ENCODE assay signal across 17 cellular contexts in genomic region chr6:150377211-150377781, GRCh38. TPM values are rescaled to one million over a fixed set of nuclear protein-coding genes. Genes with fewer than 3 reads are reported as not detected.
DNase-seq lines count a peak whose midpoint lies in the region; ATAC-seq and TF ChIP-seq lines count a peak whose summit lies in the region.
"Had no signal": no experiment of that assay in that cellular context is flagged by ENCODE, and none has a peak within 500 bp of the region (broad histone marks: within the 10 kb centered on the region; RNA-seq: fewer than 3 reads in every experiment).

No MANE protein-coding gene starts in this region.

- no peak overlapping the region for H4K8ac ChIP-seq in mesendoderm (ENCODE audit: low read depth, low read length)

- DNase-seq in AG08396 (ENCODE audit: low spot score) (peak; percentile 11), MG63 (peak; percentile 15), esophagus muscularis mucosa (ENCODE audit: extremely low spot score) (peak; percentile 83), mesendoderm (peak; percentile 68), mesothelial cell of epicardium (ENCODE audit: low spot score in 2 of 2, unreplicated experiment in 2 of 2) (no peak), NCI-H2107 treated with DMSO at 0.1 percent for 48 hours (lab: John Stamatoyannopoulos, UW; ENCODE audit: unreplicated experiment) (no peak)
- no peak for DNase-seq in activated CD4-positive, alpha-beta T cell treated with anti-CD3 and anti-CD28 coated beads for 1 hour
- DNase-seq: activated T-cell treated with anti-CD3 and anti-CD28 coated beads, Interleukin-2, amount 50 U/mL, for 4 hours; amniotic stem cell; foreskin fibroblast; H9; mammary epithelial cell; NCI-H146; stimulated activated CD4-positive, alpha-beta T cell treated with anti-CD3 and anti-CD28 coated beads, Interleukin-2, amount 100 ng/mL, for 48 hours; stimulated activated naive B cell treated with anti-CD40 and anti-IgM and Interleukin-4, amounts not matched to agents 10 μg/mL and 1 μg/mL and 100 μg/mL, for 72 hours had no signal

- H3K27ac ChIP-seq in esophagus muscularis mucosa (replicated peaks in 1 of 4), result no peak overlapping the region
- H3K27ac ChIP-seq in mesendoderm (ENCODE audit: low read depth, low read length), result no peak overlapping the region
- H3K27ac ChIP-seq: dorsolateral prefrontal cortex had no signal

- H2BK5ac ChIP-seq in mesendoderm (ENCODE audit: low read length), result no peak overlapping the region

- no peak for TF ChIP-seq POLR2A in esophagus muscularis mucosa (IDR thresholded peaks at IDR 0.05; ENCODE audit: low read depth)

- no peaks in the 10 kb centered on the region for H3K4me1 Mint-ChIP-seq in mesothelial cell of epicardium
- H3K4me1 Mint-ChIP-seq: stimulated activated naive B cell treated with anti-CD40 and anti-IgM and Interleukin-4, amounts not matched to agents 10 μg/mL and 1 μg/mL and 100 μg/mL, for 72 hours had no signal

- no peak for ATAC-seq in GM19035 (IDR thresholded peaks at IDR 0.05; ENCODE audit: unreplicated experiment)
- ATAC-seq: activated T-cell treated with anti-CD3 and anti-CD28 coated beads, Interleukin-2, amount 50 U/mL, for 4 hours; stimulated activated naive B cell treated with anti-CD40 and anti-IgM and Interleukin-4, amounts not matched to agents 10 μg/mL and 1 μg/mL and 100 μg/mL, for 72 hours had no signal

- H3K9me3 Mint-ChIP-seq in mesothelial cell of epicardium, result no peaks in the 10 kb centered on the region
- H3K9me3 Mint-ChIP-seq: activated T-cell treated with anti-CD3 and anti-CD28 coated beads, Interleukin-2, amount 50 U/mL, for 4 hours; H9 had no signal

- TF ChIP-seq CTCF in esophagus muscularis mucosa (IDR thresholded peaks at IDR 0.05), result no peak
- TF ChIP-seq CTCF in mesothelial cell of epicardium (IDR thresholded peaks at IDR 0.05; ENCODE audit: unreplicated experiment), result no peak

- H3K23ac ChIP-seq in mesendoderm (ENCODE audit: low read length), result no peak overlapping the region

- intact Hi-C loops in esophagus muscularis mucosa (cut with DNase I), result no loop called here

- no peak overlapping the region for H3K9ac ChIP-seq in mesendoderm (ENCODE audit: low read length)

- H3K79me2 ChIP-seq in mesendoderm (ENCODE audit: control insufficient read depth, insufficient read depth, low read length), result no peaks in the 10 kb centered on the region

- no peak overlapping the region for H3K4me2 ChIP-seq in mesendoderm (ENCODE audit: low read length)

- H3K36me3 ChIP-seq in MG63 (no peaks in the 10 kb centered on the region), esophagus muscularis mucosa (no peaks in the 10 kb centered on the region), mesendoderm (ENCODE audit: control insufficient read depth, insufficient read depth, low read length) (no peaks in the 10 kb centered on the region)

- H3K4me1 ChIP-seq in esophagus muscularis mucosa (peaks cover 0 to 16% (median 12%) of the 10 kb centered on the region in 4 donors), mesendoderm (ENCODE audit: control insufficient read depth, low read depth, low read length) (no peaks in the 10 kb centered on the region)

- H3K9me3 ChIP-seq in MG63, result no peaks in the 10 kb centered on the region
- H3K9me3 ChIP-seq in esophagus muscularis mucosa, result no peaks in the 10 kb centered on the region

- H4K5ac ChIP-seq in mesendoderm (ENCODE audit: low read length), result no peak overlapping the region

- H3K4me3 ChIP-seq in MG63, result no peak overlapping the region
- H3K4me3 ChIP-seq in esophagus muscularis mucosa, result no peak overlapping the region
- no peak overlapping the region for H3K4me3 ChIP-seq in mesendoderm (ENCODE audit: low read length)
- H3K4me3 ChIP-seq: dorsolateral prefrontal cortex had no signal

- peaks cover 73% of the 10 kb centered on the region for H3K27me3 Mint-ChIP-seq in mesothelial cell of epicardium (ENCODE audit: low read depth)

- H3K4ac ChIP-seq in mesendoderm (ENCODE audit: low read depth, low read length), result no peak overlapping the region

- WGBS in esophagus muscularis mucosa, result 49% methylated on average over 4 of the region's 4 CpGs
- WGBS in mesendoderm (ENCODE audit: extremely low coverage, insufficient coverage, low lambda C conversion rate), result no CpG with 5 or more reads among the region's 4 CpGs

- no peak overlapping the region for H2BK120ac ChIP-seq in mesendoderm (ENCODE audit: low read depth, low read length)

- no peak overlapping the region for H2AK5ac ChIP-seq in mesendoderm (ENCODE audit: low read length)

- H3K18ac ChIP-seq in mesendoderm (ENCODE audit: low read length), result no peak overlapping the region

- H3K36me3 Mint-ChIP-seq in mesothelial cell of epicardium, result no peaks in the 10 kb centered on the region
- H3K36me3 Mint-ChIP-seq: stimulated activated naive B cell treated with anti-CD40 and anti-IgM and Interleukin-4, amounts not matched to agents 10 μg/mL and 1 μg/mL and 100 μg/mL, for 72 hours had no signal

- no peak overlapping the region for H3K4me3 Mint-ChIP-seq in mesothelial cell of epicardium
- H3K4me3 Mint-ChIP-seq: activated T-cell treated with anti-CD3 and anti-CD28 coated beads, Interleukin-2, amount 50 U/mL, for 4 hours; H9; stimulated activated naive B cell treated with anti-CD40 and anti-IgM and Interleukin-4, amounts not matched to agents 10 μg/mL and 1 μg/mL and 100 μg/mL, for 72 hours had no signal

- H3K79me1 ChIP-seq in mesendoderm (ENCODE audit: low read length), result no peaks in the 10 kb centered on the region

- no peak overlapping the region for H2BK15ac ChIP-seq in mesendoderm (replicated peaks; ENCODE audit: low read depth)

- TF ChIP-seq EP300 in esophagus muscularis mucosa (IDR thresholded peaks at IDR 0.05), result no peak

- H3K27ac Mint-ChIP-seq in mesothelial cell of epicardium, result no peak overlapping the region
- H3K27ac Mint-ChIP-seq: H9; stimulated activated naive B cell treated with anti-CD40 and anti-IgM and Interleukin-4, amounts not matched to agents 10 μg/mL and 1 μg/mL and 100 μg/mL, for 72 hours had no signal

- H3K56ac ChIP-seq in mesendoderm (ENCODE audit: low read length), result no peak overlapping the region

- no peaks in the 10 kb centered on the region for H3K27me3 ChIP-seq in MG63
- H3K27me3 ChIP-seq in esophagus muscularis mucosa, result no peaks in the 10 kb centered on the region
- H3K27me3 ChIP-seq in mesendoderm (ENCODE audit: insufficient read depth, low read length, poor library complexity), result no peaks in the 10 kb centered on the region
- H3K27me3 ChIP-seq: dorsolateral prefrontal cortex had no signal

RNA-seq across cellular contexts. Expression of gene IYD, which starts 8.5 kb away (rescaled TPM):
- 0.03 TPM in 1 of 2 replicates, not detected in the other for total RNA-seq in MG63 (2014; rRNA removed; shearing (Covaris generic); ENCODE audit: low replicate concordance)
- total RNA-seq in esophagus muscularis mucosa, result not detected
- polyA plus RNA-seq in mesendoderm (2013, experiment 1 of 2), result not detected
- not detected for polyA plus RNA-seq in mesendoderm (2013, experiment 2 of 2)
- not detected in 3 replicates for total RNA-seq in mesothelial cell of epicardium
- total RNA-seq: H9 had no signal
- polyA plus RNA-seq: mammary epithelial cell had no signal

Comparison
In these comparisons a context has a peak if more than half of its experiments do, and no peak if none do; other contexts are left out.
1. DNase-seq: peak in AG08396 (single experiment), MG63 (single experiment), esophagus muscularis mucosa (single experiment) and mesendoderm (single experiment); none in mesothelial cell of epicardium (0 of 2), NCI-H2107 treated with DMSO at 0.1 percent for 48 hours (single experiment) and activated CD4-positive, alpha-beta T cell treated with anti-CD3 and anti-CD28 coated beads for 1 hour (single experiment).